Comparison of ENCODE assay signal across 8 cellular contexts in the genomic region with DNA sequence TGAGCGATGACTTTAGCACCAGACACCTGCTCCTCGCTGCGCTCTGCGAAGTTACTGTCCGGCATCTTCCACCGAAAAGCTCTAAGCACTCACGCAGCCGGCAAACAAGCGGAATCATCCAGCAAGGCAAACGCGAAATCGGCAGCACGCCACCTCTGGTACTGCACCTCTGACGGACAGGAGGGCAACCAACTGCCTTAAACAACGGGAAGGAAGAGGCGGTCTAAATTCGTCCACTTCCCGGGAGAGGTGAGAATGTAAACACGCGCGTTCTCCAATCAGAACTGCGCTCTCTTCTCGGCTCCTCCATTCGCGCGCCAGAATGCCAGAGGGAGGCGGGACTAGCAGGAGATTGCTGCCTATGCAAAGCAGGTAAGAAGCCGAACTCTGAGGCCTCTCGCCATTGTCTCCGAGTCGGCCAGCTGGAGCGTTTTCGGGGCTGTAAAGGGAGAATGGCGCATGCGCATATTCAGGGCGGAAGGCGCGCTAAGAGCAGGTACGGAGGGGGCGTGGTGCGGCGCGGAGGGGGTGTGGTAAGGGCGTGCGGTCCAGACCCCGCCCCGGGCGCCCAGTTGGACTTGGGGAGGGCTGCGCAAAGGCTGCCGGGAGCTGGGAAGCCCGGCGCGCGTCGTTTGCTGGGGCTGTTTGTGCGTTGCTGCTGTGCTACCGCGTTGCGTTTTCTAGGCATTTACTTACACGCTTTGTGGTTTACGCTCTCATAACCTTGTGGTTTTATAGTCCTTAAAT. TPM values are rescaled to one million over a fixed set of nuclear protein-coding genes. Genes with fewer than 3 reads are reported as not detected.
DNase-seq lines count a peak whose midpoint lies in the region; ATAC-seq and TF ChIP-seq lines count a peak whose summit lies in the region.

A gene with protein sequence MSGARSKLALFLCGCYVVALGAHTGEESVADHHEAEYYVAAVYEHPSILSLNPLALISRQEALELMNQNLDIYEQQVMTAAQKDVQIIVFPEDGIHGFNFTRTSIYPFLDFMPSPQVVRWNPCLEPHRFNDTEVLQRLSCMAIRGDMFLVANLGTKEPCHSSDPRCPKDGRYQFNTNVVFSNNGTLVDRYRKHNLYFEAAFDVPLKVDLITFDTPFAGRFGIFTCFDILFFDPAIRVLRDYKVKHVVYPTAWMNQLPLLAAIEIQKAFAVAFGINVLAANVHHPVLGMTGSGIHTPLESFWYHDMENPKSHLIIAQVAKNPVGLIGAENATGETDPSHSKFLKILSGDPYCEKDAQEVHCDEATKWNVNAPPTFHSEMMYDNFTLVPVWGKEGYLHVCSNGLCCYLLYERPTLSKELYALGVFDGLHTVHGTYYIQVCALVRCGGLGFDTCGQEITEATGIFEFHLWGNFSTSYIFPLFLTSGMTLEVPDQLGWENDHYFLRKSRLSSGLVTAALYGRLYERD (plus strand): TSS at position 347 of the 747 bp plus-strand sequence. CDS start 33,695 bp downstream, outside the sequence.
A gene (minus strand): TSS at position 171 of the 747 bp plus-strand sequence. CDS start 106 bp downstream, at position 65.

- peaks cover 47% of the 10 kb centered on the region for H3K4me1 Mint-ChIP-seq in activated T-cell treated with anti-CD3 and anti-CD28 coated beads, Interleukin-2, amount 50 U/mL, for 4 hours (ENCODE audit: low read depth)
- H3K4me1 Mint-ChIP-seq in neural crest cell, result peaks cover 31% of the 10 kb centered on the region

- H3K27me3 ChIP-seq in KMS-11 (ENCODE audit: insufficient read depth, low read depth), result no peaks in the 10 kb centered on the region

- peak; percentile 92 for ATAC-seq in GM21619 (IDR thresholded peaks at IDR 0.05; ENCODE audit: unreplicated experiment)
- peak; percentile 94 for ATAC-seq in activated T-cell treated with anti-CD3 and anti-CD28 coated beads, Interleukin-2, amount 50 U/mL, for 4 hours

- H3K27ac Mint-ChIP-seq in neural crest cell (ENCODE audit: unreplicated experiment), result peak within 1 kb of the TSS; percentile 99

- 0 out of 2 replicates have a peak, but pooled peaks have one; percentile 19 for TF ChIP-seq CTCF in KMS-11 (conservative IDR thresholded peaks at IDR 0.05; ENCODE audit: low read depth, low read length)
- TF ChIP-seq CTCF in fibroblast of pulmonary artery (IDR thresholded peaks at IDR 0.05; ENCODE audit: low read length, missing control alignments), result peak; percentile 28
- peak; percentile 43 for TF ChIP-seq CTCF in neural crest cell (conservative IDR thresholded peaks at IDR 0.05)
- TF ChIP-seq CTCF in subcutaneous adipose tissue (IDR thresholded peaks at IDR 0.05; ENCODE audit: low read depth), result no peak

- H3K36me3 Mint-ChIP-seq in activated T-cell treated with anti-CD3 and anti-CD28 coated beads, Interleukin-2, amount 50 U/mL, for 4 hours (ENCODE audit: insufficient read depth), result peaks cover 38% of the 10 kb centered on the region
- peaks cover 12% of the 10 kb centered on the region for H3K36me3 Mint-ChIP-seq in neural crest cell (ENCODE audit: low read depth)

- H4K20me1 ChIP-seq in KMS-11 (ENCODE audit: insufficient read depth), result no peaks in the 10 kb centered on the region

- H3K27me3 Mint-ChIP-seq in activated T-cell treated with anti-CD3 and anti-CD28 coated beads, Interleukin-2, amount 50 U/mL, for 4 hours (ENCODE audit: low read depth), result no peaks in the 10 kb centered on the region
- no peaks in the 10 kb centered on the region for H3K27me3 Mint-ChIP-seq in neural crest cell (ENCODE audit: low read depth)

- no peaks in the 10 kb centered on the region for H3K79me2 ChIP-seq in KMS-11 (ENCODE audit: insufficient read depth, low read depth)

- peak within 1 kb of the TSS; percentile 60; the same call in 1 of the 2 replicates for H3K9ac ChIP-seq in KMS-11

- no peaks in the 10 kb centered on the region for H3K36me3 ChIP-seq in KMS-11 (ENCODE audit: insufficient read depth)

- peak within 1 kb of the TSS; percentile 81 for H2AFZ ChIP-seq in KMS-11 (ENCODE audit: low read depth)

- H3K9me3 Mint-ChIP-seq in activated T-cell treated with anti-CD3 and anti-CD28 coated beads, Interleukin-2, amount 50 U/mL, for 4 hours, result no peaks in the 10 kb centered on the region
- H3K9me3 Mint-ChIP-seq in neural crest cell, result peaks cover 7% of the 10 kb centered on the region

- H3K27ac ChIP-seq in KMS-11, result peak within 1 kb of the TSS; percentile 71

- H3K4me1 ChIP-seq in KMS-11 (ENCODE audit: low read depth, poor library complexity, severe bottlenecking), result peaks cover 6% of the 10 kb centered on the region

- H3K4me3 Mint-ChIP-seq in activated T-cell treated with anti-CD3 and anti-CD28 coated beads, Interleukin-2, amount 50 U/mL, for 4 hours, result peak within 1 kb of the TSS; percentile 99
- peak within 1 kb of the TSS; percentile 100 for H3K4me3 Mint-ChIP-seq in neural crest cell

- peak; percentile 97 for DNase-seq in D341Med (ENCODE audit: low spot score)
- DNase-seq in activated T-cell treated with anti-CD3 and anti-CD28 coated beads, Interleukin-2, amount 50 U/mL, for 4 hours, result peak; percentile 99
- peak; percentile 99 for DNase-seq in fibroblast of pulmonary artery (ENCODE audit: low read depth)
- DNase-seq in neural crest cell (ENCODE audit: low read depth, low spot score), result peak; percentile 97
- no peak for DNase-seq in NCI-H69 (lab: John Stamatoyannopoulos, UW)

- H3K4me2 ChIP-seq in KMS-11, result peak within 1 kb of the TSS; percentile 84

- H3K4me3 ChIP-seq in KMS-11 (IDR thresholded peaks at IDR 0.05; ENCODE audit: insufficient read depth, low read depth, low read length) (peak within 1 kb of the TSS; percentile 81), fibroblast of pulmonary artery (replicated peaks; ENCODE audit: low read depth, low read length) (peak within 1 kb of the TSS; percentile 100)

RNA-seq across cellular contexts. Expression of the first gene that starts in this region (rescaled TPM):
- 1 to 10 TPM; 3.0 to 3.3 (median 3.0) TPM for total RNA-seq in activated T-cell treated with anti-CD3 and anti-CD28 coated beads, Interleukin-2, amount 50 U/mL, for 4 hours
- total RNA-seq in neural crest cell (5.8 and 8.1 TPM in 2 replicates), subcutaneous adipose tissue (10 to 100 TPM; 44.3 to 87.6 (median 58.7) TPM)

RNA-seq across cellular contexts. Expression of the second gene that starts in this region (rescaled TPM):
- 10 to 100 TPM; 23.1 to 34.5 (median 29.6) TPM for total RNA-seq in activated T-cell treated with anti-CD3 and anti-CD28 coated beads, Interleukin-2, amount 50 U/mL, for 4 hours
- total RNA-seq in neural crest cell (14.0 and 16.3 TPM in 2 replicates), subcutaneous adipose tissue (10 to 100 TPM; 27.1 to 45.8 (median 37.5) TPM)
